8 cellular contexts compared by ENCODE assay signal in the genomic region with DNA sequence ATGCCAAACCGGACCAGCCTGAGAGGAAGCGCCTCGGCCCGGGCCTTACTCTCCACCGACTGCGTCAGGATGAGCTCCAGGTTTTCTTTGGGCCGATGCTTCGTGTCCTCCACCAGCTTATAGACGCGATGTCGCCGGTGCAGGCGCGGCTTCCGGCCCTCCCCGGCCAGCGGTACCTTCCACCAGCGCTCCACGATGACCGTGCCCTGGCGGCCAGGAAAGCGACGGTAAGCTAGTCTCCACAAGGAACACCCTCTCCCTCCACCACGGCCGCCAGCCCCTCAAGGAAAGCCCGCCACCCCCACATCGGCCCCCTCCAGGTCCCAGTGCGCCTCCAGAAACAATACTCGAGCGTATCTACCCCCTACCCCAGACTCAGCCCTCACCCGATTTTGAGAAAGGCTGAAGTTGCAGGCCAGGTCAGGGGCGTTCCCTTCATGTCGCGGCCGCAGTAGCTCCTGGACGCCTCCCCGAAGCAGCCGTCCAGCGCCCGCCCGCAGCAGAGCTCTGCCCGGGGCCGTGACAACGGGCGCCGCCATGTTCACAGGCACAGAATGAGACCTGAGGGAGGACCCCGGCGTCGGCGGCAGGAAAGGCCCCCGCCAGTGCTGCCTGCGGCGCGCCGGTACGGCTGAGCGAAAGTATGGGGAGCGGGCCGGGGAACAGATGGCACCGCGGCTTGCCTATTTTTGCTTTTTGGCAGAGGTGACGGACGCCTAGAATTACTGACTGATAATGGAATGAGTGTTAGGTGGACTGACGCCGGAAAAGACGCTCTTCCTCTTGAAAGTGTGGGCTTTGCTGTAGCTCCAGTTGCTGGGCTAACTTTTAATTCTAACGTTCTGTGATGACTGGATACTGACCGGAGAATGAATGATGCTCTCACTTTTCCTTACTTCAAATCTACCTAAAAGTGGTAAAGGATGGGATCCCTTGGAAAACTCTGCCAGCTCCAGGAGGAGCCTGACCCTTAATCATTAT. TPM values are rescaled to one million over a fixed set of nuclear protein-coding genes. Genes with fewer than 3 reads are reported as not detected.
DNase-seq lines count a peak whose midpoint lies in the region; ATAC-seq, FAIRE-seq and TF ChIP-seq lines count a peak whose summit lies in the region.

TSS of gene MRPL9 (minus strand) at position 556 of the 981 bp plus-strand sequence. CDS start at position 539, 17 bp downstream.

- H3K4me3 Mint-ChIP-seq in mesothelial cell of epicardium, result peak within 1 kb of the TSS; percentile 82

- intact Hi-C loops in OCI-LY7 (cut with micrococcal nuclease; ENCODE audit: unreplicated experiment), result no loop called here
- intact Hi-C loops in endothelial cell of umbilical vein (cut with micrococcal nuclease), result loop anchor here (1.0 kb wide), 1 partner anchor 27 kb away; the partner anchor contains the start of gene TDRKH

- DNase-seq in COLO829 (ENCODE audit: low spot score) (peak; percentile 94), OCI-LY7 (ENCODE audit: low spot score) (peak; percentile 87), endothelial cell of umbilical vein (ENCODE audit: low read depth, low spot score) (peak; percentile 81), mesothelial cell of epicardium (ENCODE audit: low spot score in 2 of 2, unreplicated experiment in 2 of 2) (peak; percentile 64 to 85)
- peak; percentile 92 for DNase-seq in activated CD8-positive, alpha-beta memory T cell treated with anti-CD3 and anti-CD28 coated beads, Interleukin-2, amount 50 U/mL, for 48 hours
- peak; percentile 66 to 70 for DNase-seq in stimulated activated CD8-positive, alpha-beta memory T cell treated with anti-CD3 and anti-CD28 coated beads, Interleukin-15, amount 100 ng/mL, for 4 hours (ENCODE audit: low read depth in 2 of 2)

- CTCF ChIA-PET in OCI-LY7 (lab: Charles Lee; ENCODE audit: unreplicated experiment), result interaction anchor here (0.6 kb wide), 1 partner anchor 73 kb away, joined by 3 read pairs; no protein-coding TSS in a partner anchor
- CTCF ChIA-PET in endothelial cell of umbilical vein (lab: Charles Lee), result interaction anchor here (0.8 to 1.8 kb wide), 8 partner anchors 9 to 462 kb away, joined by 3 to 7 read pairs (median 3); no protein-coding TSS in a partner anchor

- peak within 1 kb of the TSS; percentile 91 for H3K27ac Mint-ChIP-seq in mesothelial cell of epicardium

- H3K36me3 Mint-ChIP-seq in mesothelial cell of epicardium, result peaks cover 21% of the 10 kb centered on the region

- H3K27me3 ChIP-seq in HUES6 (ENCODE audit: control insufficient read depth, insufficient read depth, low read length), result no peaks in the 10 kb centered on the region
- no peaks in the 10 kb centered on the region for H3K27me3 ChIP-seq in endothelial cell of umbilical vein (ENCODE audit: control insufficient read depth in 2 of 2, insufficient read depth in 2 of 2, low read length in 2 of 2)

- H3K36me3 ChIP-seq in HUES6 (ENCODE audit: control insufficient read depth, insufficient read depth, low read length), result peaks cover 34% of the 10 kb centered on the region
- H3K36me3 ChIP-seq in OCI-LY7 (ENCODE audit: insufficient read depth, low read length), result peaks cover 39% of the 10 kb centered on the region
- H3K36me3 ChIP-seq in endothelial cell of umbilical vein (ENCODE audit: control insufficient read depth in 2 of 2, extremely low read depth in 1 of 2, insufficient read depth in 2 of 2, low read length in 2 of 2), result peaks cover 4 to 17% of the 10 kb centered on the region in 2 experiments

- peak within 1 kb of the TSS; percentile 91 for H3K4me3 ChIP-seq in HUES6 (ENCODE audit: low read depth, low read length)
- H3K4me3 ChIP-seq in OCI-LY7 (ENCODE audit: low read depth, low read length, poor library complexity, severe bottlenecking), result peak within 1 kb of the TSS; percentile 92
- H3K4me3 ChIP-seq in endothelial cell of umbilical vein (replicated peaks in 1 of 3; ENCODE audit: insufficient read depth in 1 of 3, low read depth in 1 of 3, low read length in 3 of 3), result peak within 1 kb of the TSS; percentile 86 to 97 (median 88)

- H4K20me1 ChIP-seq in OCI-LY7 (ENCODE audit: insufficient read depth, low read length), result no peaks in the 10 kb centered on the region
- H4K20me1 ChIP-seq in endothelial cell of umbilical vein (replicated peaks; ENCODE audit: control insufficient read depth, extremely low read depth, insufficient read depth, low read length), result no peaks in the 10 kb centered on the region

- H2AFZ ChIP-seq in OCI-LY7 (ENCODE audit: low read length), result peak within 1 kb of the TSS; percentile 99
- peak within 1 kb of the TSS; percentile 99 for H2AFZ ChIP-seq in endothelial cell of umbilical vein (ENCODE audit: low read depth, low read length)

- H3K4me1 ChIP-seq in HUES6 (ENCODE audit: control insufficient read depth, insufficient read depth, low read length) (peaks cover 6% of the 10 kb centered on the region; the same call in 1 of the 2 replicates), OCI-LY7 (ENCODE audit: insufficient read depth, low read length, poor library complexity, severe bottlenecking) (peaks cover 19% of the 10 kb centered on the region), endothelial cell of umbilical vein (ENCODE audit: control insufficient read depth, extremely low read depth, insufficient read depth, low read length) (peaks cover 16% of the 10 kb centered on the region)

- H3K9me3 ChIP-seq in HUES6 (ENCODE audit: control insufficient read depth, insufficient read depth, low read depth, low read length) (no peaks in the 10 kb centered on the region), OCI-LY7 (ENCODE audit: low read length) (no peaks in the 10 kb centered on the region), endothelial cell of umbilical vein (replicated peaks; ENCODE audit: control insufficient read depth, insufficient read depth, low read length) (no peaks in the 10 kb centered on the region)

- H3K9me3 Mint-ChIP-seq in mesothelial cell of epicardium, result no peaks in the 10 kb centered on the region

- H3K4me2 ChIP-seq in OCI-LY7 (ENCODE audit: low read length), result peak within 1 kb of the TSS; percentile 83
- H3K4me2 ChIP-seq in endothelial cell of umbilical vein (ENCODE audit: insufficient read depth, low read length), result peak within 1 kb of the TSS; percentile 99

- no peaks in the 10 kb centered on the region for H3K27me3 Mint-ChIP-seq in mesothelial cell of epicardium (ENCODE audit: low read depth)

- H3K9me1 ChIP-seq in endothelial cell of umbilical vein (replicated peaks; ENCODE audit: control insufficient read depth, extremely low read depth, insufficient read depth, low read length), result no peaks in the 10 kb centered on the region

- H3K9me2 ChIP-seq in OCI-LY7 (ENCODE audit: insufficient read depth, low read length), result no peaks in the 10 kb centered on the region

- POLR2A ChIA-PET in OCI-LY7 (lab: Charles Lee) (interaction anchor here (0.6 to 2.5 kb wide), 11 partner anchors 9 to 357 kb away, joined by 3 to 13 read pairs (median 3); partner anchors contain the start of gene TDRKH), endothelial cell of umbilical vein (lab: Charles Lee) (interaction anchor here (0.6 to 1.3 kb wide), 3 partner anchors 27 to 439 kb away, joined by 3 to 4 read pairs (median 4); partner anchors contain the start of gene TDRKH)

- TF ChIP-seq CTCF in OCI-LY7 (conservative IDR thresholded peaks at IDR 0.05; ENCODE audit: low read length) (no peak), endothelial cell of umbilical vein (IDR thresholded peaks at IDR 0.05; ENCODE audit: extremely low read depth in 1 of 2, insufficient read depth in 1 of 2, low read depth in 1 of 2, low read length in 2 of 2) (no peak), mesothelial cell of epicardium (IDR thresholded peaks at IDR 0.05; ENCODE audit: unreplicated experiment) (no peak)

- BruUV-seq in OCI-LY7 (replicated peaks; lab: Mats Ljungman, UMichigan), result no TSS peak
- BruUV-seq in endothelial cell of umbilical vein (replicated peaks; lab: Mats Ljungman, UMichigan), result TSS peak; percentile 93

- TF ChIP-seq POLR2A in endothelial cell of umbilical vein (IDR thresholded peaks at IDR 0.05; ENCODE audit: low read depth, low read length), result peak; percentile 56

- H3K9ac ChIP-seq in HUES6 (ENCODE audit: low read length), result peak within 1 kb of the TSS; percentile 89
- peak within 1 kb of the TSS; percentile 96 for H3K9ac ChIP-seq in endothelial cell of umbilical vein (replicated peaks; ENCODE audit: extremely low read depth, insufficient read depth, low read length)

- peak; percentile 80 for FAIRE-seq in endothelial cell of umbilical vein (lab: Jason Lieb, UNC)

- H3K4me1 Mint-ChIP-seq in mesothelial cell of epicardium, result peaks cover 17% of the 10 kb centered on the region

- H3K79me2 ChIP-seq in OCI-LY7 (ENCODE audit: insufficient read depth, low read depth, low read length) (peaks cover 23% of the 10 kb centered on the region), endothelial cell of umbilical vein (ENCODE audit: control insufficient read depth, insufficient read depth, low read length) (peaks cover 7% of the 10 kb centered on the region)

- dilution Hi-C loops in endothelial cell of umbilical vein (cut with MboI; ENCODE audit: extremely low pct_ligation_motif_present, low sequenced_read_pairs), result no loop called here

- ATAC-seq in GM21367 (IDR thresholded peaks at IDR 0.05; ENCODE audit: unreplicated experiment), result peak; percentile 85

- H3K27ac ChIP-seq in HUES6 (ENCODE audit: low read depth, low read length) (peak within 1 kb of the TSS; percentile 73; the same call in 1 of the 2 replicates), OCI-LY7 (ENCODE audit: low read depth, low read length, poor library complexity, severe bottlenecking) (peak within 1 kb of the TSS; percentile 59), endothelial cell of umbilical vein (ENCODE audit: insufficient read depth, low read depth, low read length) (peak within 1 kb of the TSS; percentile 91)

TF ChIP-seq in endothelial cell of umbilical vein, 7 proteins besides CTCF, POLR2A, EP300 and RAD21 (continues in another document):
- TF ChIP-seq MAX (IDR thresholded peaks at IDR 0.05; ENCODE audit: insufficient read depth, insufficient read length), result peak; percentile 58
- TF ChIP-seq POLR2AphosphoS5 (IDR thresholded peaks at IDR 0.05; ENCODE audit: insufficient read depth, low read depth, low read length), result peak; percentile 93

RNA-seq across cellular contexts. Expression of gene MRPL9, which starts in this region (rescaled TPM):
- total RNA-seq in OCI-LY7 (2014; rRNA removed; shearing (Covaris generic)), result 98.6 and 101 TPM in 2 replicates
- 99.3 and 107 TPM in 2 replicates for total RNA-seq in OCI-LY7 (2022)
- 96.9 and 112 TPM in 2 replicates for total RNA-seq in endothelial cell of umbilical vein
- polyA plus RNA-seq in endothelial cell of umbilical vein, result 71.5 and 79.1 TPM in 2 replicates
- polyA plus RNA-seq in endothelial cell of umbilical vein (2011; cell fraction: cytosol; rRNA removed), result 93.1 and 114 TPM in 2 replicates
- polyA plus RNA-seq in endothelial cell of umbilical vein (2011; cell fraction: nucleus; rRNA removed), result 100 and 119 TPM in 2 replicates
- 86.1 and 122 TPM in 2 replicates for polyA plus RNA-seq in endothelial cell of umbilical vein (2012)
- polyA minus RNA-seq in endothelial cell of umbilical vein, result 59.6 and 65.3 TPM in 2 replicates
- 110 TPM for polyA minus RNA-seq in endothelial cell of umbilical vein (2011; cell fraction: cytosol; rRNA and poly(A)+ RNA removed)
- 23.2 and 35.2 TPM in 2 replicates for polyA minus RNA-seq in endothelial cell of umbilical vein (2011; cell fraction: nucleus; rRNA and poly(A)+ RNA removed)
- 70.6 to 73.1 TPM (median 72.0 TPM) in 3 replicates for total RNA-seq in mesothelial cell of epicardium

Comparison
In these comparisons a context has a peak if more than half of its experiments do, and no peak if none do; other contexts are left out.
1. Peak in every context shown above with its lines: DNase-seq, ATAC-seq, H3K4me3 ChIP-seq and H3K27ac ChIP-seq.